Comparison of ENCODE assay signal across 1 cellular context in the genomic region with DNA sequence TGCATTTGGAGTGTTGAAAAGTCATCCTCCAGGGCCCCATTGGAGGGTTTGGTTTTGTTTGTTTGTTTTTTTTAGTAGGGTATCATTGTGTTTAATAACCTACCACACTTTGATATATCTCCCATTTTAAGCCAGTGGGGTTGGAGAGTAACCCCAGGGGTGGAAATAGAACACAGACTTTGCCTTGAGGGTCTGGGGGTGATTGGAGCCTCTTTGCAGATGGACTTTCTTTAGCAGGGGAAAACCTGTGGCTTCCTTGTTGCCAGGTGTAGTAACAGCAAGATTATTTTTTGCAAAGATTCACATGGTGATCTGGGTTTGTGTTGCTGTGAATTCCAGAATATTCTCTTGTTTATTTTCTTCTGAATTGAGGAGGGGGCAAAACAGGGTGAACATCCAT.
TF ChIP-seq lines count a peak whose summit lies in the region.

No MANE protein-coding gene starts in this region.

TF ChIP-seq in HepG2, 621 proteins besides CTCF, POLR2A, EP300 and RAD21 (continued from another document):
- TF ChIP-seq, protein P1, sequence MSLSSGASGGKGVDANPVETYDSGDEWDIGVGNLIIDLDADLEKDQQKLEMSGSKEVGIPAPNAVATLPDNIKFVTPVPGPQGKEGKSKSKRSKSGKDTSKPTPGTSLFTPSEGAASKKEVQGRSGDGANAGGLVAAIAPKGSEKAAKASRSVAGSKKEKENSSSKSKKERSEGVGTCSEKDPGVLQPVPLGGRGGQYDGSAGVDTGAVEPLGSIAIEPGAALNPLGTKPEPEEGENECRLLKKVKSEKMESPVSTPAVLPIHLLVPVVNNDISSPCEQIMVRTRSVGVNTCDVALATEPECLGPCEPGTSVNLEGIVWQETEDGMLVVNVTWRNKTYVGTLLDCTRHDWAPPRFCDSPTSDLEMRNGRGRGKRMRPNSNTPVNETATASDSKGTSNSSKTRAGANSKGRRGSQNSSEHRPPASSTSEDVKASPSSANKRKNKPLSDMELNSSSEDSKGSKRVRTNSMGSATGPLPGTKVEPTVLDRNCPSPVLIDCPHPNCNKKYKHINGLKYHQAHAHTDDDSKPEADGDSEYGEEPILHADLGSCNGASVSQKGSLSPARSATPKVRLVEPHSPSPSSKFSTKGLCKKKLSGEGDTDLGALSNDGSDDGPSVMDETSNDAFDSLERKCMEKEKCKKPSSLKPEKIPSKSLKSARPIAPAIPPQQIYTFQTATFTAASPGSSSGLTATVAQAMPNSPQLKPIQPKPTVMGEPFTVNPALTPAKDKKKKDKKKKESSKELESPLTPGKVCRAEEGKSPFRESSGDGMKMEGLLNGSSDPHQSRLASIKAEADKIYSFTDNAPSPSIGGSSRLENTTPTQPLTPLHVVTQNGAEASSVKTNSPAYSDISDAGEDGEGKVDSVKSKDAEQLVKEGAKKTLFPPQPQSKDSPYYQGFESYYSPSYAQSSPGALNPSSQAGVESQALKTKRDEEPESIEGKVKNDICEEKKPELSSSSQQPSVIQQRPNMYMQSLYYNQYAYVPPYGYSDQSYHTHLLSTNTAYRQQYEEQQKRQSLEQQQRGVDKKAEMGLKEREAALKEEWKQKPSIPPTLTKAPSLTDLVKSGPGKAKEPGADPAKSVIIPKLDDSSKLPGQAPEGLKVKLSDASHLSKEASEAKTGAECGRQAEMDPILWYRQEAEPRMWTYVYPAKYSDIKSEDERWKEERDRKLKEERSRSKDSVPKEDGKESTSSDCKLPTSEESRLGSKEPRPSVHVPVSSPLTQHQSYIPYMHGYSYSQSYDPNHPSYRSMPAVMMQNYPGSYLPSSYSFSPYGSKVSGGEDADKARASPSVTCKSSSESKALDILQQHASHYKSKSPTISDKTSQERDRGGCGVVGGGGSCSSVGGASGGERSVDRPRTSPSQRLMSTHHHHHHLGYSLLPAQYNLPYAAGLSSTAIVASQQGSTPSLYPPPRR (CRISPR knock-in tag; IDR thresholded peaks at IDR 0.05; ENCODE audit: borderline replicate concordance): 0 out of 2 replicates have a peak, but pooled peaks have one; percentile 6
- TF ChIP-seq SMARCE1 (IDR thresholded peaks at IDR 0.05; ENCODE audit: borderline replicate concordance) (no peak), ZNF430 (CRISPR knock-in tag; IDR thresholded peaks at IDR 0.05) (0 out of 2 replicates have a peak, but pooled peaks have one; percentile 12), ZNF230 (CRISPR knock-in tag; IDR thresholded peaks at IDR 0.05) (no peak)
- TF ChIP-seq, protein P2, sequence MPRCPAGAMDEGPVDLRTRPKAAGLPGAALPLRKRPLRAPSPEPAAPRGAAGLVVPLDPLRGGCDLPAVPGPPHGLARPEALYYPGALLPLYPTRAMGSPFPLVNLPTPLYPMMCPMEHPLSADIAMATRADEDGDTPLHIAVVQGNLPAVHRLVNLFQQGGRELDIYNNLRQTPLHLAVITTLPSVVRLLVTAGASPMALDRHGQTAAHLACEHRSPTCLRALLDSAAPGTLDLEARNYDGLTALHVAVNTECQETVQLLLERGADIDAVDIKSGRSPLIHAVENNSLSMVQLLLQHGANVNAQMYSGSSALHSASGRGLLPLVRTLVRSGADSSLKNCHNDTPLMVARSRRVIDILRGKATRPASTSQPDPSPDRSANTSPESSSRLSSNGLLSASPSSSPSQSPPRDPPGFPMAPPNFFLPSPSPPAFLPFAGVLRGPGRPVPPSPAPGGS (CRISPR knock-in tag; IDR thresholded peaks at IDR 0.05): 0 out of 2 replicates have a peak, but pooled peaks have one; percentile 19
- TF ChIP-seq, protein P3, sequence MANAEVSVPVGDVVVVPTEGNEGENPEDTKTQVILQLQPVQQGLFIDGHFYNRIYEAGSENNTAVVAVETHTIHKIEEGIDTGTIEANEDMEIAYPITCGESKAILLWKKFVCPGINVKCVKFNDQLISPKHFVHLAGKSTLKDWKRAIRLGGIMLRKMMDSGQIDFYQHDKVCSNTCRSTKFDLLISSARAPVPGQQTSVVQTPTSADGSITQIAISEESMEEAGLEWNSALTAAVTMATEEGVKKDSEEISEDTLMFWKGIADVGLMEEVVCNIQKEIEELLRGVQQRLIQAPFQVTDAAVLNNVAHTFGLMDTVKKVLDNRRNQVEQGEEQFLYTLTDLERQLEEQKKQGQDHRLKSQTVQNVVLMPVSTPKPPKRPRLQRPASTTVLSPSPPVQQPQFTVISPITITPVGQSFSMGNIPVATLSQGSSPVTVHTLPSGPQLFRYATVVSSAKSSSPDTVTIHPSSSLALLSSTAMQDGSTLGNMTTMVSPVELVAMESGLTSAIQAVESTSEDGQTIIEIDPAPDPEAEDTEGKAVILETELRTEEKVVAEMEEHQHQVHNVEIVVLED (CRISPR knock-in tag; IDR thresholded peaks at IDR 0.05; ENCODE audit: borderline replicate concordance): 0 out of 2 replicates have a peak, but pooled peaks have one; percentile 5
